Comparison of ENCODE assay signal across 22 cellular contexts in the genomic region with DNA sequence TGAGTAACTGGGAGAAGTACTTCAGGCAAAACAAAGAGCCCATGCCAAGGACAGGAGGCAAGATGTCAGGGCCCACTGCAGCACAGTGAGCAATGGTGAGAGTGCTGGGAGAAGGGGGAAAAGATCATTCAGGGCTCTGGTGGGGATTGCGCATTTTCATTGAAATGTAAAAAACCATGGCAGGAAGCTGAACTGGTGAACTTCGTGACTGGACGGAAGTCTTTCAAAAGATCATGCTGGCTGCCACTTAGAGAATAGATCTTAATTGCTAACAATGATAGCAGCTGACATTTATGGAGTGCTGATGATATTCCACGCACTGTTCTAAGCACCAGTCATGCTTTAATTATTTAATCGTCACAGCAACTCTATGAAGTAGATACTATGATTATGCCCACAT.
A peak's percentile ranks its signal among the peaks of the same experiment; 100 is the strongest.
DNase-seq lines count a peak whose midpoint lies in the region; ATAC-seq and TF ChIP-seq lines count a peak whose summit lies in the region.
"Had no signal": no experiment of that assay in that cellular context is flagged by ENCODE, and none has a peak within 500 bp of the region (broad histone marks: within the 10 kb centered on the region; RNA-seq: fewer than 3 reads in every experiment).

No MANE protein-coding gene starts in this region.

- H3K4me2 ChIP-seq in trophoblast cell (ENCODE audit: low read length) (no peak overlapping the region), PC-9 (no peak overlapping the region)

- H3K27me3 ChIP-seq in HAP-1 (ENCODE audit: low read depth) (no peaks in the 10 kb centered on the region), iPS-18a (ENCODE audit: control insufficient read depth, insufficient read depth, low read length) (no peaks in the 10 kb centered on the region), trophoblast cell (ENCODE audit: insufficient read depth, low read length) (no peaks in the 10 kb centered on the region), PC-9 (ENCODE audit: insufficient read depth, low read depth) (no peaks in the 10 kb centered on the region)

- peaks cover 22% of the 10 kb centered on the region for H3K4me1 ChIP-seq in HAP-1
- H3K4me1 ChIP-seq in iPS-18a (ENCODE audit: control insufficient read depth, low read depth, low read length): peaks cover 20% of the 10 kb centered on the region
- H3K4me1 ChIP-seq in trophoblast cell (ENCODE audit: control insufficient read depth in 1 of 2, insufficient read depth in 2 of 2, low read length in 2 of 2): no peaks in the 10 kb centered on the region
- H3K4me1 ChIP-seq in PC-9 (replicated peaks; ENCODE audit: insufficient read depth): no peaks in the 10 kb centered on the region

- H2BK12ac ChIP-seq in trophoblast cell (ENCODE audit: low read length): no peak overlapping the region

- no peak for ATAC-seq in GM21390 (IDR thresholded peaks at IDR 0.05; ENCODE audit: unreplicated experiment)
- ATAC-seq: activated CD4-positive, alpha-beta T cell treated with anti-CD3 and anti-CD28 coated beads for 36 hours; stimulated activated naive CD8-positive, alpha-beta T cell treated with anti-CD3 and anti-CD28 coated beads, Interleukin-15, amount 100 ng/mL, for 72 hours had no signal

- H4K8ac ChIP-seq in trophoblast cell (ENCODE audit: low read depth, low read length): no peak overlapping the region

- H3K79me2 ChIP-seq in trophoblast cell (ENCODE audit: control insufficient read depth, insufficient read depth, low read length, poor library complexity): no peaks in the 10 kb centered on the region
- H3K79me2 ChIP-seq in PC-9 (ENCODE audit: low read depth): no peaks in the 10 kb centered on the region

- BruUV-seq in PC-9 (replicated peaks; lab: Mats Ljungman, UMichigan): no TSS peak

- CTCF ChIA-PET in PC-9 (lab: Charles Lee): no interaction called here

- in situ Hi-C loops in HAP-1 (cut with MboI; ENCODE audit: low sequenced_read_pairs): no loop called here

- POLR2A ChIA-PET in PC-9 (lab: Charles Lee; ENCODE audit: unreplicated experiment): no interaction called here

- no peak overlapping the region for H3K23ac ChIP-seq in trophoblast cell (ENCODE audit: low read length)

- no peak overlapping the region for H2AK5ac ChIP-seq in trophoblast cell (ENCODE audit: low read length)

- H4K20me1 ChIP-seq in PC-9 (ENCODE audit: insufficient read depth): no peaks in the 10 kb centered on the region

- no peaks in the 10 kb centered on the region for H3K79me1 ChIP-seq in trophoblast cell (ENCODE audit: low read length)

- H3K27ac ChIP-seq in iPS-18a (ENCODE audit: low read length) (peak overlapping the region; percentile 30), trophoblast cell (ENCODE audit: low read depth, low read length) (no peak overlapping the region), PC-9 (no peak overlapping the region)

- no CpG with 5 or more reads among the region's 5 CpGs for WGBS in trophoblast cell (ENCODE audit: extremely low coverage, insufficient coverage, insufficient read length)

- no peaks in the 10 kb centered on the region for H3F3A ChIP-seq in PC-9 (ENCODE audit: insufficient read depth, low read depth)

- H3K4me1 Mint-ChIP-seq in brain: peaks cover 50% of the 10 kb centered on the region
- H3K4me1 Mint-ChIP-seq: naive B cell; stimulated activated naive CD8-positive, alpha-beta T cell treated with anti-CD3 and anti-CD28 coated beads, Interleukin-15, amount 100 ng/mL, for 72 hours had no signal

- no peak overlapping the region for H3K14ac ChIP-seq in trophoblast cell (ENCODE audit: low read length)

- H3K36me3 Mint-ChIP-seq in brain: no peaks in the 10 kb centered on the region
- H3K36me3 Mint-ChIP-seq: naive B cell had no signal

- TF ChIP-seq CTCF in brain (conservative IDR thresholded peaks at IDR 0.05) (no peak), PC-9 (conservative IDR thresholded peaks at IDR 0.05) (no peak)

- intact Hi-C loops in PC-9 (cut with micrococcal nuclease; ENCODE audit: unreplicated experiment): no loop called here

- H2AFZ ChIP-seq in trophoblast cell (ENCODE audit: insufficient read depth, low read length, poor library complexity) (peak overlapping the region; percentile 35), PC-9 (no peak overlapping the region)

- no peak overlapping the region for H3K9ac ChIP-seq in iPS-18a (ENCODE audit: low read length)
- H3K9ac ChIP-seq in trophoblast cell (ENCODE audit: low read length): no peak overlapping the region

- no peak overlapping the region for H3K4me3 ChIP-seq in HAP-1
- H3K4me3 ChIP-seq in iPS-18a (ENCODE audit: low read length): no peak overlapping the region
- no peak overlapping the region for H3K4me3 ChIP-seq in trophoblast cell (ENCODE audit: low read depth, low read length)
- H3K4me3 ChIP-seq in PC-9: no peak overlapping the region
- H3K4me3 ChIP-seq: prostate gland, skin epidermis had no signal

- DNase-seq in HAP-1 (ENCODE audit: low spot score in 2 of 2): peak; percentile 47 to 56
- DNase-seq in trophoblast cell: no peak
- DNase-seq in PC-9: no peak
- DNase-seq in activated naive CD4-positive, alpha-beta T cell treated with anti-CD3 and anti-CD28 coated beads, Interleukin-2, amount 50 U/mL, for 16 hours: no peak
- DNase-seq: activated CD4-positive, alpha-beta T cell treated with anti-CD3 and anti-CD28 coated beads for 36 hours; activated naive CD8-positive, alpha-beta T cell treated with anti-CD3 and anti-CD28 coated beads, Interleukin-2, amount 10 ng/mL, durations not matched to agents 7 days and 5 days; GOT3; hippocampal formation; kidney glomerular epithelial cell; mesendoderm; naive B cell; NCI-H1092 treated with DMSO at 0.1 percent for 48 hours; NCI-H2107; NCI-H524; stimulated activated CD4-positive, alpha-beta T cell treated with anti-CD3 and anti-CD28 coated beads, Interleukin-2, amount 100 ng/mL, for 48 hours; stimulated activated naive CD8-positive, alpha-beta T cell treated with anti-CD3 and anti-CD28 coated beads, Interleukin-15, amount 100 ng/mL, for 72 hours had no signal

- H3K27me3 Mint-ChIP-seq in brain: no peaks in the 10 kb centered on the region
- H3K27me3 Mint-ChIP-seq: activated CD4-positive, alpha-beta T cell treated with anti-CD3 and anti-CD28 coated beads for 36 hours; stimulated activated naive CD8-positive, alpha-beta T cell treated with anti-CD3 and anti-CD28 coated beads, Interleukin-15, amount 100 ng/mL, for 72 hours; type B pancreatic cell had no signal

- no peak overlapping the region for H4K91ac ChIP-seq in trophoblast cell (ENCODE audit: low read depth, low read length)

- peak overlapping the region in 1 of 5 experiments; percentile 4 for H3K4me3 Mint-ChIP-seq in brain
- H3K4me3 Mint-ChIP-seq: activated CD4-positive, alpha-beta T cell treated with anti-CD3 and anti-CD28 coated beads for 36 hours; activated naive CD8-positive, alpha-beta T cell treated with anti-CD3 and anti-CD28 coated beads, Interleukin-2, amount 10 ng/mL, durations not matched to agents 7 days and 5 days; stimulated activated naive CD8-positive, alpha-beta T cell treated with anti-CD3 and anti-CD28 coated beads, Interleukin-15, amount 100 ng/mL, for 72 hours; type B pancreatic cell had no signal

- H4K12ac ChIP-seq in trophoblast cell (ENCODE audit: low read depth, low read length): no peak overlapping the region

- H3K36me3 ChIP-seq in HAP-1 (replicated peaks): no peaks in the 10 kb centered on the region
- H3K36me3 ChIP-seq in iPS-18a (ENCODE audit: control insufficient read depth, low read depth, low read length): no peaks in the 10 kb centered on the region
- H3K36me3 ChIP-seq in trophoblast cell (ENCODE audit: control insufficient read depth in 1 of 2, insufficient read depth in 2 of 2, low read length in 2 of 2): no peaks in the 10 kb centered on the region
- H3K36me3 ChIP-seq in PC-9 (ENCODE audit: low read depth): no peaks in the 10 kb centered on the region
- H3K36me3 ChIP-seq: prostate gland had no signal

- H3K9me3 Mint-ChIP-seq in brain: peaks cover 0 to 4% (median 0%) of the 10 kb centered on the region in 5 experiments
- H3K9me3 Mint-ChIP-seq: activated naive CD8-positive, alpha-beta T cell treated with anti-CD3 and anti-CD28 coated beads, Interleukin-2, amount 10 ng/mL, durations not matched to agents 7 days and 5 days; naive B cell; stimulated activated naive CD8-positive, alpha-beta T cell treated with anti-CD3 and anti-CD28 coated beads, Interleukin-15, amount 100 ng/mL, for 72 hours had no signal

- no peak overlapping the region for H2BK120ac ChIP-seq in trophoblast cell (ENCODE audit: insufficient read depth, low read length, poor library complexity)

- H3K9me3 ChIP-seq in HAP-1: no peaks in the 10 kb centered on the region
- no peaks in the 10 kb centered on the region for H3K9me3 ChIP-seq in iPS-18a (ENCODE audit: control insufficient read depth, low read depth, low read length)
- no peaks in the 10 kb centered on the region for H3K9me3 ChIP-seq in trophoblast cell (ENCODE audit: insufficient read depth, low read depth, low read length)
- no peaks in the 10 kb centered on the region for H3K9me3 ChIP-seq in PC-9 (ENCODE audit: insufficient read depth, low read depth)
- H3K9me3 ChIP-seq: prostate gland had no signal

- no peak overlapping the region for H3K4ac ChIP-seq in trophoblast cell (ENCODE audit: low read depth, low read length)

- no peaks in the 10 kb centered on the region for H3K9me2 ChIP-seq in PC-9 (ENCODE audit: insufficient read depth)

- H3K27ac Mint-ChIP-seq in brain: peak overlapping the region in 4 of 5 experiments; percentile 15 to 77 (median 56)
- H3K27ac Mint-ChIP-seq: activated CD4-positive, alpha-beta T cell treated with anti-CD3 and anti-CD28 coated beads for 36 hours; activated naive CD8-positive, alpha-beta T cell treated with anti-CD3 and anti-CD28 coated beads, Interleukin-2, amount 10 ng/mL, durations not matched to agents 7 days and 5 days; naive B cell; stimulated activated naive CD8-positive, alpha-beta T cell treated with anti-CD3 and anti-CD28 coated beads, Interleukin-15, amount 100 ng/mL, for 72 hours; type B pancreatic cell had no signal

- no peak overlapping the region for H3K18ac ChIP-seq in trophoblast cell (ENCODE audit: low read length)

- H2BK5ac ChIP-seq in trophoblast cell (ENCODE audit: low read depth, low read length, poor library complexity): no peak overlapping the region

Comparison
In these comparisons a context has a peak if more than half of its experiments do, and no peak if none do; other contexts are left out.
1. DNase-seq: peak in HAP-1 (2 of 2); none in trophoblast cell (0 of 2), PC-9 (0 of 2) and activated naive CD4-positive, alpha-beta T cell treated with anti-CD3 and anti-CD28 coated beads, Interleukin-2, amount 50 U/mL, for 16 hours (single experiment).